Comparison of ENCODE assay signal across 1 cellular context in the genomic region with DNA sequence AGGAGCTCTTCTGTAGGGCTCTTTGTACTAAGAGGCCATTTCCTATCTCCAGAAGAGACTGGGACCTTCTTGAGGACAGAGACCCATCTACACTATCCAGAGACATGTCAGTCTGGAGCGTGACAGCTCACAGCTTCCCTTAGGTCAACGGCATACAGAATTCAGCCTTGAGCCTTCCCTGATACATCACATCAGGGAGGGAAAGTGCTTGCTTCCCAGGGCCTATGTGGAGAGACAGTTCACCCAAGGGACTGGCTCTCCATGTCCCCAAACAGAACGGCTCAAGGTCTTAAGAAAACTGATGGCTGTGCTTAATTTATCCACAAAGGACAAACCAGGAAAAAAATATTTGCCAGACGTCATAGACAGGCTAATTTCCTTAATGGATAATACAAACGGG.
A peak's percentile ranks its signal among the peaks of the same experiment; 100 is the strongest.
TF ChIP-seq lines count a peak whose summit lies in the region.

No MANE protein-coding gene starts in this region.

TF ChIP-seq in H1, 55 proteins besides CTCF, POLR2A, EP300 and RAD21:
- TF ChIP-seq POLR2AphosphoS5 (IDR thresholded peaks at IDR 0.05; ENCODE audit: low read depth, low read length) (peak; percentile 78), SRF (IDR thresholded peaks at IDR 0.05; ENCODE audit: low read depth, low read length) (no peak)
